Comparison of ENCODE assay signal across 12 cellular contexts in genomic region chr16:20490994-20491393, GRCh38. TPM values are rescaled to one million over a fixed set of nuclear protein-coding genes. Genes with fewer than 3 reads are reported as not detected.
"Had no signal": no experiment of that assay in that cellular context is flagged by ENCODE, and none has a peak within 500 bp of the region (broad histone marks: within the 10 kb centered on the region; RNA-seq: fewer than 3 reads in every experiment).

No MANE protein-coding gene starts in this region.

RNA-seq across cellular contexts. Expression of gene ACSM2A, which starts 39.7 kb away (rescaled TPM):
- total RNA-seq: activated B cell treated with CpG ODN at 0.5 μM for 24 hours; activated CD4-positive, alpha-beta memory T cell treated with anti-CD3 and anti-CD28 coated beads for 36 hours; activated CD4-positive, alpha-beta memory T cell treated with anti-CD3 and anti-CD28 coated beads, Interleukin-2, amount 10 ng/mL, durations not matched to agents 7 days and 5 days; activated CD4-positive, alpha-beta T cell treated with anti-CD3 and anti-CD28 coated beads, Interleukin-2, amount 10 ng/mL, durations not matched to agents 24 days and 14 days; activated CD4-positive, alpha-beta T cell treated with anti-CD3 and anti-CD28 coated beads, Interleukin-2, amount 10 ng/mL, durations not matched to agents 7 days and 5 days; activated CD8-positive, alpha-beta memory T cell treated with anti-CD3 and anti-CD28 coated beads for 36 hours; activated CD8-positive, alpha-beta T cell treated with anti-CD3 and anti-CD28 coated beads for 36 hours; activated CD8-positive, alpha-beta T cell treated with anti-CD3 and anti-CD28 coated beads, Interleukin-2, amount 10 ng/mL, durations not matched to agents 7 days and 5 days; T-helper 1 cell treated with Interleukin-12 subunit alpha and Interleukin-12 subunit beta and Interleukin-4 antibody, amounts not matched to agents 30 ng/mL and 1 ng/mL, for 36 hours; T-helper 17 cell; T-helper 2 cell treated with Interferon-gamma antibody and Interleukin-4, amounts not matched to agents 100 ng/mL and 5 ng/mL, for 36 hours; WTC11 had no signal
